1 cellular context compared by ENCODE assay signal in genomic region chr7:143003393-143004051, GRCh38.
TF ChIP-seq lines count a peak whose summit lies in the region.

No MANE protein-coding gene starts in this region.

TF ChIP-seq in H1, 55 proteins besides CTCF, POLR2A, EP300 and RAD21:
- TF ChIP-seq YY1 (IDR thresholded peaks at IDR 0.05; ENCODE audit: low read depth, low read length) (peak; percentile 93), TAF1 (IDR thresholded peaks at IDR 0.05; ENCODE audit: low read depth, low read length) (no peak)
TF ChIP-seq in H1: peak in this region for 1.
